Comparison of ENCODE assay signal across 2 cellular contexts in the genomic region with DNA sequence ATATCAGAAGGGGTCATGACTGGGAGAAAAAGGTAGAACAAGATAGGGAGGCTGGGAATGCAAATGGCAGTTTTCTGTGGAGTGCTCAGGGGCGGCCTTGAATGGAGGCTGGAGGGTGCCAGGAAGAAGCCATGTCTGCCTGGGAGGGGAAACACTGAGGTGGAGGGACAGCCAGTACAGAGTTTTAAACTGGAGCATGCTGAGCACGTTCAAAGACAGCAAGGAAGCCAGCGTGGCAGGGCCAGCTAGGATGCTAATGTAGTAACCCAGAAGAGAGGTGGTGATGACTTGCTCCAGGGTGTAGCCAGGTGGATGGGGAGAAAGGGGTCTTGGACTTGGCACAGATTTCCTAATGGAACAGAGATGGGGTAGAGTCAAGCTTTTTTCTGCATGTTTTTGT.
TF ChIP-seq lines count a peak whose summit lies in the region.

No MANE protein-coding gene starts in this region.

TF ChIP-seq in H1, 55 proteins besides CTCF, POLR2A, EP300 and RAD21:
- no peak for TF ChIP-seq CHD1 (IDR thresholded peaks at IDR 0.05; ENCODE audit: low read depth, low read length)
- no peak for TF ChIP-seq TAF1 (IDR thresholded peaks at IDR 0.05; ENCODE audit: low read depth, low read length)

TF ChIP-seq in SK-N-SH, 30 proteins besides CTCF, POLR2A, EP300 and RAD21:
- TF ChIP-seq, protein P1, sequence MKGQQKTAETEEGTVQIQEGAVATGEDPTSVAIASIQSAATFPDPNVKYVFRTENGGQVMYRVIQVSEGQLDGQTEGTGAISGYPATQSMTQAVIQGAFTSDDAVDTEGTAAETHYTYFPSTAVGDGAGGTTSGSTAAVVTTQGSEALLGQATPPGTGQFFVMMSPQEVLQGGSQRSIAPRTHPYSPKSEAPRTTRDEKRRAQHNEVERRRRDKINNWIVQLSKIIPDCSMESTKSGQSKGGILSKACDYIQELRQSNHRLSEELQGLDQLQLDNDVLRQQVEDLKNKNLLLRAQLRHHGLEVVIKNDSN (IDR thresholded peaks at IDR 0.05; ENCODE audit: borderline replicate concordance, low read depth): no peak
- TF ChIP-seq RXRA (IDR thresholded peaks at IDR 0.05; ENCODE audit: borderline replicate concordance, low read depth) (no peak), ELF1 (IDR thresholded peaks at IDR 0.05) (no peak), MEF2A (IDR thresholded peaks at IDR 0.05; ENCODE audit: borderline replicate concordance, low read depth) (no peak), POLR2AphosphoS5 (IDR thresholded peaks at IDR 0.05; ENCODE audit: low read depth, low read length) (no peak), FOXJ3 (CRISPR knock-in tag; IDR thresholded peaks at IDR 0.05) (no peak), CHD2 (IDR thresholded peaks at IDR 0.05; ENCODE audit: low read length, partially characterized antibody) (no peak), GABPA (IDR thresholded peaks at IDR 0.05; ENCODE audit: low read depth) (no peak), NRF1 (IDR thresholded peaks at IDR 0.05; ENCODE audit: low read depth, low read length) (no peak)
- TF ChIP-seq, protein P2, sequence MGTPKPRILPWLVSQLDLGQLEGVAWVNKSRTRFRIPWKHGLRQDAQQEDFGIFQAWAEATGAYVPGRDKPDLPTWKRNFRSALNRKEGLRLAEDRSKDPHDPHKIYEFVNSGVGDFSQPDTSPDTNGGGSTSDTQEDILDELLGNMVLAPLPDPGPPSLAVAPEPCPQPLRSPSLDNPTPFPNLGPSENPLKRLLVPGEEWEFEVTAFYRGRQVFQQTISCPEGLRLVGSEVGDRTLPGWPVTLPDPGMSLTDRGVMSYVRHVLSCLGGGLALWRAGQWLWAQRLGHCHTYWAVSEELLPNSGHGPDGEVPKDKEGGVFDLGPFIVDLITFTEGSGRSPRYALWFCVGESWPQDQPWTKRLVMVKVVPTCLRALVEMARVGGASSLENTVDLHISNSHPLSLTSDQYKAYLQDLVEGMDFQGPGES (IDR thresholded peaks at IDR 0.05; ENCODE audit: low read depth, low read length): no peak
- TF ChIP-seq, protein P3, sequence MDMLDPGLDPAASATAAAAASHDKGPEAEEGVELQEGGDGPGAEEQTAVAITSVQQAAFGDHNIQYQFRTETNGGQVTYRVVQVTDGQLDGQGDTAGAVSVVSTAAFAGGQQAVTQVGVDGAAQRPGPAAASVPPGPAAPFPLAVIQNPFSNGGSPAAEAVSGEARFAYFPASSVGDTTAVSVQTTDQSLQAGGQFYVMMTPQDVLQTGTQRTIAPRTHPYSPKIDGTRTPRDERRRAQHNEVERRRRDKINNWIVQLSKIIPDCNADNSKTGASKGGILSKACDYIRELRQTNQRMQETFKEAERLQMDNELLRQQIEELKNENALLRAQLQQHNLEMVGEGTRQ (IDR thresholded peaks at IDR 0.05; ENCODE audit: borderline replicate concordance, low read depth, low read length): no peak
- TF ChIP-seq, protein P4, sequence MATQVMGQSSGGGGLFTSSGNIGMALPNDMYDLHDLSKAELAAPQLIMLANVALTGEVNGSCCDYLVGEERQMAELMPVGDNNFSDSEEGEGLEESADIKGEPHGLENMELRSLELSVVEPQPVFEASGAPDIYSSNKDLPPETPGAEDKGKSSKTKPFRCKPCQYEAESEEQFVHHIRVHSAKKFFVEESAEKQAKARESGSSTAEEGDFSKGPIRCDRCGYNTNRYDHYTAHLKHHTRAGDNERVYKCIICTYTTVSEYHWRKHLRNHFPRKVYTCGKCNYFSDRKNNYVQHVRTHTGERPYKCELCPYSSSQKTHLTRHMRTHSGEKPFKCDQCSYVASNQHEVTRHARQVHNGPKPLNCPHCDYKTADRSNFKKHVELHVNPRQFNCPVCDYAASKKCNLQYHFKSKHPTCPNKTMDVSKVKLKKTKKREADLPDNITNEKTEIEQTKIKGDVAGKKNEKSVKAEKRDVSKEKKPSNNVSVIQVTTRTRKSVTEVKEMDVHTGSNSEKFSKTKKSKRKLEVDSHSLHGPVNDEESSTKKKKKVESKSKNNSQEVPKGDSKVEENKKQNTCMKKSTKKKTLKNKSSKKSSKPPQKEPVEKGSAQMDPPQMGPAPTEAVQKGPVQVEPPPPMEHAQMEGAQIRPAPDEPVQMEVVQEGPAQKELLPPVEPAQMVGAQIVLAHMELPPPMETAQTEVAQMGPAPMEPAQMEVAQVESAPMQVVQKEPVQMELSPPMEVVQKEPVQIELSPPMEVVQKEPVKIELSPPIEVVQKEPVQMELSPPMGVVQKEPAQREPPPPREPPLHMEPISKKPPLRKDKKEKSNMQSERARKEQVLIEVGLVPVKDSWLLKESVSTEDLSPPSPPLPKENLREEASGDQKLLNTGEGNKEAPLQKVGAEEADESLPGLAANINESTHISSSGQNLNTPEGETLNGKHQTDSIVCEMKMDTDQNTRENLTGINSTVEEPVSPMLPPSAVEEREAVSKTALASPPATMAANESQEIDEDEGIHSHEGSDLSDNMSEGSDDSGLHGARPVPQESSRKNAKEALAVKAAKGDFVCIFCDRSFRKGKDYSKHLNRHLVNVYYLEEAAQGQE (IDR thresholded peaks at IDR 0.05; ENCODE audit: low read depth, low read length): no peak
